ENCODE assay signal across 13 cellular contexts in the genomic region with DNA sequence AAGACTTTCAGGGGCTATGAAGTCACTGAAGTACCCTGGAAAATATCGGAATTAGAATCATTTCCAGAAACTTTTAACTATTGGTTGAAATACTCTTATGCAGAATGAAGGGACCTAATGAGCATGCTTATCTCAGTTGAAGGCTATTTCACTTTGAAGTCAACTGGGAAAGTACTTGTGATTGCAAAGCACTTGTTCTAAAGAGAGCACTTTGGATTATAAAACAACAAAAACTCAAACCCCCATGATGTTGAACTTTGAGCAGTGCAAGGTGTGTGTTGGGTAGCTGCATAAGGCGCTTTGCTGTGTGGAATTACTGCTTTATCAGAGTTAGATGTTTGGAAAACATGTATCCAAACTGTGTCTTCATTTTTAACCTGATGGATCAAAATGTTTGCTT. TPM values are rescaled to one million over a fixed set of nuclear protein-coding genes. Genes with fewer than 3 reads are reported as not detected.
DNase-seq lines count a peak whose midpoint lies in the region; ATAC-seq and TF ChIP-seq lines count a peak whose summit lies in the region.
"Had no signal": no experiment of that assay in that cellular context is flagged by ENCODE, and none has a peak within 500 bp of the region (broad histone marks: within the 10 kb centered on the region; RNA-seq: fewer than 3 reads in every experiment).

No MANE protein-coding gene starts in this region.

- H3K27me3 ChIP-seq in upper lobe of right lung (no peaks in the 10 kb centered on the region), upper lobe of left lung (no peaks in the 10 kb centered on the region)

- H3K4me1 ChIP-seq in upper lobe of right lung (peaks cover 18% of the 10 kb centered on the region), upper lobe of left lung (peaks cover 7 to 17% (median 16%) of the 10 kb centered on the region in 4 donors)
- H3K4me1 ChIP-seq: A549 had no signal

- no peak for TF ChIP-seq POLR2A in upper lobe of left lung (IDR thresholded peaks at IDR 0.05)

- 65 to 84% methylated on average over 2 of the region's 2 CpGs for WGBS in upper lobe of left lung, 2 donors

- no peaks in the 10 kb centered on the region for H3K9me3 Mint-ChIP-seq in activated B cell treated with CpG ODN at 0.5 μM for 24 hours
- no peaks in the 10 kb centered on the region for H3K9me3 Mint-ChIP-seq in memory B cell
- H3K9me3 Mint-ChIP-seq: CD4-positive, CD25-positive, alpha-beta regulatory T cell; GM23338 had no signal

- H3K27ac ChIP-seq in upper lobe of right lung = no peak overlapping the region
- H3K27ac ChIP-seq in upper lobe of left lung = no peak overlapping the region
- H3K27ac ChIP-seq: A549 had no signal

- no peaks in the 10 kb centered on the region for H3K27me3 Mint-ChIP-seq in activated B cell treated with CpG ODN at 0.5 μM for 24 hours
- H3K27me3 Mint-ChIP-seq in memory B cell = no peaks in the 10 kb centered on the region
- H3K27me3 Mint-ChIP-seq: CD4-positive, CD25-positive, alpha-beta regulatory T cell had no signal

- no peak for TF ChIP-seq EP300 in upper lobe of left lung (IDR thresholded peaks at IDR 0.05)

- ATAC-seq in activated B cell treated with CpG ODN at 0.5 μM for 24 hours (ENCODE audit: low read depth) (no peak), memory B cell (ENCODE audit: low read depth) (no peak), upper lobe of right lung (peak; percentile 32), GM18909 (IDR thresholded peaks at IDR 0.05; ENCODE audit: poor library complexity, unreplicated experiment) (no peak), upper lobe of left lung (ENCODE audit: low FRiP score in 2 of 2) (no peak)
- ATAC-seq: A549, GM12878, GM23338 had no signal

- H3K36me3 ChIP-seq in upper lobe of right lung (no peaks in the 10 kb centered on the region), upper lobe of left lung (no peaks in the 10 kb centered on the region)

- CTCF ChIA-PET in activated B cell treated with CpG ODN at 0.5 μM for 24 hours (lab: Charles Lee) = interaction anchor here (1.1 to 5.5 kb wide), 4 partner anchors 44 to 171 kb away, joined by 5 to 121 read pairs (median 44); no protein-coding TSS in a partner anchor

- H3K27ac Mint-ChIP-seq in activated B cell treated with CpG ODN at 0.5 μM for 24 hours = peak overlapping the region; percentile 56
- H3K27ac Mint-ChIP-seq in memory B cell = peak overlapping the region; percentile 94
- H3K27ac Mint-ChIP-seq: GM23338 had no signal

- POLR2A ChIA-PET in activated B cell treated with CpG ODN at 0.5 μM for 24 hours (lab: Charles Lee) = interaction anchor here (1.6 kb wide), 1 partner anchor 20 kb away, joined by 5 read pairs; no protein-coding TSS in a partner anchor

- H3K36me3 Mint-ChIP-seq in activated B cell treated with CpG ODN at 0.5 μM for 24 hours (ENCODE audit: low read depth) = no peaks in the 10 kb centered on the region
- H3K36me3 Mint-ChIP-seq in memory B cell = peaks cover 1% of the 10 kb centered on the region

- H3K4me3 Mint-ChIP-seq in activated B cell treated with CpG ODN at 0.5 μM for 24 hours (no peak overlapping the region), memory B cell (no peak overlapping the region)
- H3K4me3 Mint-ChIP-seq: CD4-positive, CD25-positive, alpha-beta regulatory T cell; GM23338 had no signal

- TF ChIP-seq CTCF in activated B cell treated with CpG ODN at 0.5 μM for 24 hours (IDR thresholded peaks at IDR 0.05) (no peak), upper lobe of right lung (IDR thresholded peaks at IDR 0.05) (no peak), upper lobe of left lung (IDR thresholded peaks at IDR 0.05) (no peak)

- peak; percentile 10 for DNase-seq in DMS79 (lab: John Stamatoyannopoulos, UW)
- DNase-seq in activated B cell treated with CpG ODN at 0.5 μM for 24 hours = no peak
- DNase-seq in memory B cell (ENCODE audit: low spot score in 2 of 2) = no peak
- DNase-seq in upper lobe of right lung = no peak
- DNase-seq in SK-N-DZ (ENCODE audit: low spot score) = no peak
- no peak for DNase-seq in upper lobe of left lung
- DNase-seq: CD4-positive, CD25-positive, alpha-beta regulatory T cell; DMS53; H7 had no signal

- H3K4me1 Mint-ChIP-seq in activated B cell treated with CpG ODN at 0.5 μM for 24 hours = peaks cover 86% of the 10 kb centered on the region
- peaks cover 58% of the 10 kb centered on the region for H3K4me1 Mint-ChIP-seq in memory B cell

- intact Hi-C loops in activated B cell treated with CpG ODN at 0.5 μM for 24 hours (cut with micrococcal nuclease) (loop anchor here (1.0 to 5.0 kb wide), 2 partner anchors 11 to 220 kb away; no protein-coding TSS in a partner anchor), upper lobe of right lung (cut with DNase I) (no loop called here)

- H3K4me3 ChIP-seq in upper lobe of right lung (no peak overlapping the region), upper lobe of left lung (no peak overlapping the region)
- H3K4me3 ChIP-seq: A549, GM12878, GM23338 had no signal

- H3K9me3 ChIP-seq in upper lobe of right lung (no peaks in the 10 kb centered on the region), upper lobe of left lung (no peaks in the 10 kb centered on the region)
- H3K9me3 ChIP-seq: A549 had no signal

RNA-seq across cellular contexts. Expression of gene MGAT5, which starts 12.0 kb away (rescaled TPM):
- total RNA-seq in activated B cell treated with CpG ODN at 0.5 μM for 24 hours = 66.7 and 69.0 TPM in 2 replicates
- 54.4 TPM for total RNA-seq in upper lobe of right lung
- 37.1 and 55.6 TPM in 2 replicates for polyA plus RNA-seq in SK-N-DZ (2014; cell fraction: cytosol; rRNA removed)
- 20.4 and 23.6 TPM in 2 replicates for polyA plus RNA-seq in SK-N-DZ (2014; cell fraction: nucleus; rRNA removed)
- 10 to 100 TPM; 25.3 to 65.5 (median 41.3) TPM for total RNA-seq in upper lobe of left lung
